Comparison of ENCODE assay signal across 1 cellular context in the genomic region with DNA sequence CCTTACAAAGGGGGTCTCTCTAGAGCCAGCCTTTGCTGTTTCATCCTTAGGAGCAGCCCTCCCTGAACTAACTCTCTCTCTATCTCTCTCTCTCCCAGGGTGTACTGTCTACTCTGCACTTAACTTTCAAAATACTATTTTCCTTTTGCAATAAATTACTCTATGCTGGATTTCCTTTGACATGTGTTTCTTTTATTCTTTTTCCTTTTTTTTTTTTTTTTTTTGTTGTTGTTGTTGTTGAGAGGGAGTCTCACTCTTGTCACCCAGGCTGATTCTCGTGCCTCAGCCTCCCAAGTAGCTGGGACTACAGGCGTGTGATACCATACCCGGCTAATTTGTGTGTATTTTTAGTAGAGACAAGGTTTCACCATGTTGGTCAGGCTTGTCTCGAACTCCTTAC.
TF ChIP-seq lines count a peak whose summit lies in the region.

No MANE protein-coding gene starts in this region.

TF ChIP-seq in endothelial cell of umbilical vein, 7 proteins besides CTCF, POLR2A, EP300 and RAD21:
- TF ChIP-seq GATA2 (IDR thresholded peaks at IDR 0.05; ENCODE audit: insufficient read depth, insufficient read length, low read depth, low read length) (no peak), EZH2 (IDR thresholded peaks at IDR 0.05; ENCODE audit: borderline replicate concordance, low read depth, low read length, severe bottlenecking) (no peak), JUN (IDR thresholded peaks at IDR 0.05; ENCODE audit: borderline replicate concordance, insufficient read depth, insufficient read length, low read depth) (no peak), POLR2AphosphoS5 (IDR thresholded peaks at IDR 0.05; ENCODE audit: insufficient read depth, low read depth, low read length) (no peak), MYC (IDR thresholded peaks at IDR 0.05; ENCODE audit: low read depth, low read length) (no peak), MAX (IDR thresholded peaks at IDR 0.05; ENCODE audit: insufficient read depth, insufficient read length) (no peak), FOS (IDR thresholded peaks at IDR 0.05; ENCODE audit: borderline replicate concordance, insufficient read depth, low read length) (no peak)
